ENCODE assay signal across 13 cellular contexts in the genomic region with DNA sequence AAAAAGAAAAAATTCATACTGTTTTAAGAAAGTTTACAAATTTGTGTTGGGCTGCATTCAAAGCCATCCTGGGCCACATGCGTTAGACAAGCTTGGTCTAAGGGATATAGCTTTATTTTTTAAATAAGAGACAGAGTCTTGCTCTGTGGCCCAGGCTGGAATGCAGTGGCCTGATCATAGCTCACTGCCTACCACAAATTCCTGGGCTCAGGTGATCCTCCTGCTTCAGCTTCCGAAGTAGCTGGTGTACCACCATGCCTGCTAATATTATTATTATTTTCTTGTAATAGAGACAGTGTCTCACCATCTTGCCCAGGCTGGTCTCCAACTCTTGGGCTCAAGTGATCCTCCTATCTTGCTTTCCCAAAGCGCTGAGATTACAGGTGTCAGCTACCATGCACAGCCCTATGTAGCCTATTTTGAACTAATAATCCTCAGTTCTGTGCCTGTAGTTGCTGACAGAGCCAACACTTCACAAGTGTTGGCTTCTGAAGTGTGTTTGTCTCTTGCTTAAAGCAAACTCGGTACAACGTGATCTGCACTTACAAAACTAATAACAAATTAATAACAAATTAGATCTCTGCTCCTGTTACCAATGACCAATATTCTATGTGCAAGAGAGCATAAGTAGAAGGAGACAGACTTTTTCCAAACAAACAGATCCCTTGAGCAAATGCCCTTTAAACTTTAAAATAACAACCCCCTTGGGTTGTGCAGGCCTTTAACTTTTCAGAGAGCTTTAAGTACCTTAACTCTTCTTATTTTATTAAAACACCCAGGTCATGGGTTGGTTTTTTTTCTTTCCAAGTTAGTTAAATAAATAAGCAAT.
DNase-seq lines count a peak whose midpoint lies in the region; ATAC-seq, FAIRE-seq and TF ChIP-seq lines count a peak whose summit lies in the region.
"Had no signal": no experiment of that assay in that cellular context is flagged by ENCODE, and none has a peak within 500 bp of the region (broad histone marks: within the 10 kb centered on the region; RNA-seq: fewer than 3 reads in every experiment).

No MANE protein-coding gene starts in this region.

- H3K4me1 Mint-ChIP-seq in nephron: peaks cover 64% of the 10 kb centered on the region

- no peaks in the 10 kb centered on the region for H3K79me2 ChIP-seq in endothelial cell of umbilical vein (ENCODE audit: control insufficient read depth, insufficient read depth, low read length)

- no peaks in the 10 kb centered on the region for H3K9me3 Mint-ChIP-seq in nephron
- H3K9me3 Mint-ChIP-seq: activated CD4-positive, alpha-beta T cell treated with anti-CD3 and anti-CD28 coated beads, Interleukin-2, amount 10 ng/mL, durations not matched to agents 24 days and 14 days had no signal

- POLR2A ChIA-PET in endothelial cell of umbilical vein (lab: Charles Lee): no interaction called here

- H3K27me3 ChIP-seq in endothelial cell of umbilical vein (ENCODE audit: control insufficient read depth in 2 of 2, insufficient read depth in 2 of 2, low read length in 2 of 2) (no peaks in the 10 kb centered on the region), upper lobe of right lung (no peaks in the 10 kb centered on the region)
- H3K27me3 ChIP-seq: neutrophil had no signal

- H3K4me3 Mint-ChIP-seq in nephron: peak overlapping the region; percentile 42 to 69 (median 58)
- H3K4me3 Mint-ChIP-seq: activated CD4-positive, alpha-beta T cell treated with anti-CD3 and anti-CD28 coated beads, Interleukin-2, amount 10 ng/mL, durations not matched to agents 24 days and 14 days had no signal

- no TSS peak for BruUV-seq in endothelial cell of umbilical vein (replicated peaks; lab: Mats Ljungman, UMichigan)

- H3K4me2 ChIP-seq in endothelial cell of umbilical vein (ENCODE audit: insufficient read depth, low read length): peak overlapping the region; percentile 82

- no peaks in the 10 kb centered on the region for H4K20me1 ChIP-seq in endothelial cell of umbilical vein (replicated peaks; ENCODE audit: control insufficient read depth, extremely low read depth, insufficient read depth, low read length)

- CTCF ChIA-PET in endothelial cell of umbilical vein (lab: Charles Lee): interaction anchor here (0.9 to 2.8 kb wide), 11 partner anchors 10 to 143 kb away, joined by 3 to 14 read pairs (median 3); no protein-coding TSS in a partner anchor

- no peaks in the 10 kb centered on the region for H3K36me3 Mint-ChIP-seq in nephron (ENCODE audit: low read depth)

- no peaks in the 10 kb centered on the region for H3K27me3 Mint-ChIP-seq in nephron (ENCODE audit: low read depth)
- H3K27me3 Mint-ChIP-seq: activated CD4-positive, alpha-beta T cell treated with anti-CD3 and anti-CD28 coated beads, Interleukin-2, amount 10 ng/mL, durations not matched to agents 24 days and 14 days had no signal

- no peaks in the 10 kb centered on the region for H3K9me1 ChIP-seq in endothelial cell of umbilical vein (replicated peaks; ENCODE audit: control insufficient read depth, extremely low read depth, insufficient read depth, low read length)

- H3K9ac ChIP-seq in endothelial cell of umbilical vein (replicated peaks; ENCODE audit: extremely low read depth, insufficient read depth, low read length): peak overlapping the region; percentile 31

- H2AFZ ChIP-seq in endothelial cell of umbilical vein (ENCODE audit: low read depth, low read length): no peak overlapping the region

- peak overlapping the region; percentile 89 to 93 (median 92) for H3K27ac Mint-ChIP-seq in nephron
- H3K27ac Mint-ChIP-seq: activated CD4-positive, alpha-beta T cell treated with anti-CD3 and anti-CD28 coated beads, Interleukin-2, amount 10 ng/mL, durations not matched to agents 24 days and 14 days had no signal

- intact Hi-C loops in endothelial cell of umbilical vein (cut with micrococcal nuclease): loop anchor here (1.0 kb wide), 3 partner anchors 12 to 129 kb away; no protein-coding TSS in a partner anchor
- intact Hi-C loops in upper lobe of right lung (cut with DNase I): no loop called here

- ATAC-seq in upper lobe of right lung (peak; percentile 53), HG02885 (IDR thresholded peaks at IDR 0.05; ENCODE audit: poor library complexity, unreplicated experiment) (no peak)

- no peak for TF ChIP-seq POLR2A in endothelial cell of umbilical vein (IDR thresholded peaks at IDR 0.05; ENCODE audit: low read depth, low read length)
- no peak for TF ChIP-seq POLR2A in H54 (IDR thresholded peaks at IDR 0.05; ENCODE audit: low read depth, low read length)

- dilution Hi-C loops in endothelial cell of umbilical vein (cut with MboI; ENCODE audit: extremely low pct_ligation_motif_present, low sequenced_read_pairs): no loop called here

- H3K9me3 ChIP-seq in endothelial cell of umbilical vein (replicated peaks; ENCODE audit: control insufficient read depth, insufficient read depth, low read length) (no peaks in the 10 kb centered on the region), upper lobe of right lung (no peaks in the 10 kb centered on the region)
- H3K9me3 ChIP-seq: neutrophil had no signal

- peaks cover 32% of the 10 kb centered on the region for H3K4me1 ChIP-seq in endothelial cell of umbilical vein (ENCODE audit: control insufficient read depth, extremely low read depth, insufficient read depth, low read length)
- peaks cover 30% of the 10 kb centered on the region for H3K4me1 ChIP-seq in upper lobe of right lung

- peak overlapping the region; percentile 87 for H3K27ac ChIP-seq in endothelial cell of umbilical vein (ENCODE audit: insufficient read depth, low read depth, low read length)
- H3K27ac ChIP-seq in upper lobe of right lung: peak overlapping the region; percentile 55

- no peaks in the 10 kb centered on the region for H3K36me3 ChIP-seq in endothelial cell of umbilical vein (ENCODE audit: control insufficient read depth in 2 of 2, extremely low read depth in 1 of 2, insufficient read depth in 2 of 2, low read length in 2 of 2)
- H3K36me3 ChIP-seq in upper lobe of right lung: no peaks in the 10 kb centered on the region
- H3K36me3 ChIP-seq: neutrophil had no signal

- peak; percentile 35 for DNase-seq in DMS79 treated with DMSO at 0.1 percent for 48 hours (lab: John Stamatoyannopoulos, UW)
- DNase-seq in DMS79 (lab: John Stamatoyannopoulos, UW): no peak
- DNase-seq in endothelial cell of umbilical vein (ENCODE audit: low read depth, low spot score): no peak
- no peak for DNase-seq in upper lobe of right lung
- DNase-seq in H54 (ENCODE audit: insufficient read length, low spot score): no peak
- no peak for DNase-seq in A172 (ENCODE audit: low spot score)
- DNase-seq: ACHN; activated CD4-positive, alpha-beta T cell treated with anti-CD3 and anti-CD28 coated beads, Interleukin-2, amount 10 ng/mL, durations not matched to agents 24 days and 14 days had no signal

- TF ChIP-seq CTCF in endothelial cell of umbilical vein (IDR thresholded peaks at IDR 0.05; ENCODE audit: extremely low read depth in 1 of 2, insufficient read depth in 1 of 2, low read depth in 1 of 2, low read length in 2 of 2) (no peak), nephron (IDR thresholded peaks at IDR 0.05; ENCODE audit: unreplicated experiment in 3 of 3) (no peak), upper lobe of right lung (IDR thresholded peaks at IDR 0.05) (no peak)

- peak; percentile 43 for FAIRE-seq in endothelial cell of umbilical vein (lab: Jason Lieb, UNC)
- FAIRE-seq in H54 (lab: Jason Lieb, UNC): no peak
- FAIRE-seq: frontal cortex, RCC 7860 had no signal

- no peak overlapping the region for H3K4me3 ChIP-seq in endothelial cell of umbilical vein (replicated peaks in 1 of 3; ENCODE audit: insufficient read depth in 1 of 3, low read depth in 1 of 3, low read length in 3 of 3)
- no peak overlapping the region for H3K4me3 ChIP-seq in upper lobe of right lung

TF ChIP-seq in endothelial cell of umbilical vein, 7 proteins besides CTCF, POLR2A, EP300 and RAD21:
- TF ChIP-seq MYC (IDR thresholded peaks at IDR 0.05; ENCODE audit: low read depth, low read length): no peak
- TF ChIP-seq, protein P1, sequence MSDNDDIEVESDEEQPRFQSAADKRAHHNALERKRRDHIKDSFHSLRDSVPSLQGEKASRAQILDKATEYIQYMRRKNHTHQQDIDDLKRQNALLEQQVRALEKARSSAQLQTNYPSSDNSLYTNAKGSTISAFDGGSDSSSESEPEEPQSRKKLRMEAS (IDR thresholded peaks at IDR 0.05; ENCODE audit: insufficient read depth, insufficient read length): no peak
- TF ChIP-seq POLR2AphosphoS5 (IDR thresholded peaks at IDR 0.05; ENCODE audit: insufficient read depth, low read depth, low read length): no peak
- no peak for TF ChIP-seq EZH2 (IDR thresholded peaks at IDR 0.05; ENCODE audit: borderline replicate concordance, low read depth, low read length, severe bottlenecking)
- TF ChIP-seq GATA2 (IDR thresholded peaks at IDR 0.05; ENCODE audit: insufficient read depth, insufficient read length, low read depth, low read length): no peak
- no peak for TF ChIP-seq FOS (IDR thresholded peaks at IDR 0.05; ENCODE audit: borderline replicate concordance, insufficient read depth, low read length)
- TF ChIP-seq JUN (IDR thresholded peaks at IDR 0.05; ENCODE audit: borderline replicate concordance, insufficient read depth, insufficient read length, low read depth): no peak
TF ChIP-seq in endothelial cell of umbilical vein: peak in this region for 0.
